10 cellular contexts compared by ENCODE assay signal in genomic region chr19:2603320-2603719, GRCh38.
DNase-seq lines count a peak whose midpoint lies in the region; ATAC-seq and TF ChIP-seq lines count a peak whose summit lies in the region.
"Had no signal": no experiment of that assay in that cellular context is flagged by ENCODE, and none has a peak within 500 bp of the region (broad histone marks: within the 10 kb centered on the region; RNA-seq: fewer than 3 reads in every experiment).

No MANE protein-coding gene starts in this region.

- no peak overlapping the region for H3K27ac ChIP-seq in brain microvascular endothelial cell
- H3K27ac ChIP-seq in hepatocyte = peak overlapping the region; percentile 86
- peak overlapping the region; percentile 77 for H3K27ac ChIP-seq in smooth muscle cell (ENCODE audit: low read depth)

- H2AFZ ChIP-seq in hepatocyte (peak overlapping the region; percentile 13), smooth muscle cell (ENCODE audit: low read depth) (peak overlapping the region; percentile 86)

- DNase-seq in GM04504 (ENCODE audit: low read depth) = peak; percentile 55
- DNase-seq in brain microvascular endothelial cell = peak; percentile 34
- DNase-seq in hepatocyte (ENCODE audit: low spot score) = no peak
- no peak for DNase-seq in smooth muscle cell (lab: John Stamatoyannopoulos, UW; ENCODE audit: unreplicated experiment)
- no peak for DNase-seq in NCI-H345 (lab: John Stamatoyannopoulos, UW)
- no peak for DNase-seq in NCI-H2107 (lab: John Stamatoyannopoulos, UW)
- no peak for DNase-seq in NCI-H748 (lab: John Stamatoyannopoulos, UW; ENCODE audit: unreplicated experiment)
- DNase-seq: NCI-H446; stimulated activated CD4-positive, alpha-beta T cell treated with anti-CD3 and anti-CD28 coated beads, Interleukin-15, amount 100 ng/mL, for 24 hours had no signal

- no peaks in the 10 kb centered on the region for H3K9me3 ChIP-seq in hepatocyte (ENCODE audit: low read depth)
- no peaks in the 10 kb centered on the region for H3K9me3 ChIP-seq in smooth muscle cell (replicated peaks; ENCODE audit: low read depth)

- H4K20me1 ChIP-seq in hepatocyte (ENCODE audit: insufficient read depth, poor library complexity, severe bottlenecking) = no peaks in the 10 kb centered on the region
- H4K20me1 ChIP-seq in smooth muscle cell (ENCODE audit: low read depth) = no peaks in the 10 kb centered on the region

- no peaks in the 10 kb centered on the region for H3K27me3 ChIP-seq in brain microvascular endothelial cell (replicated peaks)
- H3K27me3 ChIP-seq in hepatocyte = no peaks in the 10 kb centered on the region
- no peaks in the 10 kb centered on the region for H3K27me3 ChIP-seq in smooth muscle cell (ENCODE audit: low read depth)

- peak overlapping the region; percentile 12 for H3K4me3 ChIP-seq in brain microvascular endothelial cell (ENCODE audit: low read depth, low read length)
- no peak overlapping the region for H3K4me3 ChIP-seq in hepatocyte
- peak overlapping the region; percentile 35 for H3K4me3 ChIP-seq in smooth muscle cell

- H3K4me1 ChIP-seq in hepatocyte (ENCODE audit: insufficient read depth) (peaks cover 14% of the 10 kb centered on the region), smooth muscle cell (ENCODE audit: low read depth) (peaks cover 18% of the 10 kb centered on the region)

- H3F3A ChIP-seq in smooth muscle cell (ENCODE audit: low read depth) = peaks cover 5% of the 10 kb centered on the region

- 19% methylated on average over 17 of the region's 17 CpGs for WGBS in hepatocyte (ENCODE audit: low lambda C conversion rate, missing lambda C conversion rate)
- 9% methylated on average over 17 of the region's 17 CpGs for WGBS in smooth muscle cell (ENCODE audit: low lambda C conversion rate)

- TF ChIP-seq CTCF in brain microvascular endothelial cell (IDR thresholded peaks at IDR 0.05; ENCODE audit: low read depth, low read length, missing control alignments) = peak; percentile 3
- no peak for TF ChIP-seq CTCF in hepatocyte (IDR thresholded peaks at IDR 0.05; ENCODE audit: poor library complexity)
- no peak for TF ChIP-seq CTCF in smooth muscle cell (IDR thresholded peaks at IDR 0.05; ENCODE audit: borderline replicate concordance, insufficient read depth, poor library complexity, severe bottlenecking)

- H3K9ac ChIP-seq in smooth muscle cell (ENCODE audit: low read depth) = peak overlapping the region; percentile 27

- H3K36me3 ChIP-seq in brain microvascular endothelial cell (replicated peaks) (no peaks in the 10 kb centered on the region), hepatocyte (replicated peaks; ENCODE audit: insufficient read depth, low read depth) (no peaks in the 10 kb centered on the region), smooth muscle cell (ENCODE audit: low read depth) (no peaks in the 10 kb centered on the region)

- H3K4me2 ChIP-seq in hepatocyte (peak overlapping the region; percentile 67), smooth muscle cell (peak overlapping the region; percentile 83)

- in situ Hi-C loops in brain microvascular endothelial cell (cut with HindIII; ENCODE audit: low pct_ligation_motif_present, low sequenced_read_pairs) = no loop called here

- ATAC-seq in HG03280 (IDR thresholded peaks at IDR 0.05; ENCODE audit: unreplicated experiment) = no peak

- no peaks in the 10 kb centered on the region for H3K9me2 ChIP-seq in hepatocyte (replicated peaks; ENCODE audit: insufficient read depth)

- H3K79me2 ChIP-seq in hepatocyte = no peaks in the 10 kb centered on the region
- H3K79me2 ChIP-seq in smooth muscle cell (ENCODE audit: low read depth) = no peaks in the 10 kb centered on the region

Comparison
In these comparisons a context has a peak if more than half of its experiments do, and no peak if none do; other contexts are left out.
1. DNase-seq: peak in GM04504 (single experiment) and brain microvascular endothelial cell (single experiment); none in hepatocyte (single experiment), smooth muscle cell (single experiment), NCI-H345 (single experiment), NCI-H2107 (single experiment) and NCI-H748 (single experiment).